8 cellular contexts compared by ENCODE assay signal in genomic region chr1:19208710-19209438, GRCh38. TPM values are rescaled to one million over a fixed set of nuclear protein-coding genes. Genes with fewer than 3 reads are reported as not detected.
DNase-seq lines count a peak whose midpoint lies in the region; ATAC-seq and TF ChIP-seq lines count a peak whose summit lies in the region.

No MANE protein-coding gene starts in this region.

- no peaks in the 10 kb centered on the region for H3K27me3 ChIP-seq in BLaER1

- peaks cover 49% of the 10 kb centered on the region for H3K4me1 ChIP-seq in BLaER1

- peak overlapping the region; percentile 90 for H3K27ac ChIP-seq in BLaER1

- peak overlapping the region; percentile 92 for H3K4me3 Mint-ChIP-seq in natural killer cell treated with Interleukin-12 subunit alpha and Interleukin-12 subunit beta and Interleukin-15 and Interleukin-18, amount 100 ng/mL, for 72 hours

- no peak for ATAC-seq in natural killer cell treated with Interleukin-12 subunit alpha and Interleukin-12 subunit beta and Interleukin-15 and Interleukin-18, amount 100 ng/mL, for 72 hours
- ATAC-seq in GM21619 (IDR thresholded peaks at IDR 0.05; ENCODE audit: unreplicated experiment) = no peak

- H3K9ac ChIP-seq in BLaER1 = peak overlapping the region; percentile 93

- H3K4me1 Mint-ChIP-seq in natural killer cell treated with Interleukin-12 subunit alpha and Interleukin-12 subunit beta and Interleukin-15 and Interleukin-18, amount 100 ng/mL, for 72 hours (ENCODE audit: low read depth in 2 of 2) = peaks cover 46 to 65% of the 10 kb centered on the region in 2 donors

- TF ChIP-seq CTCF in LNCaP clone FGC (IDR thresholded peaks at IDR 0.05; ENCODE audit: control insufficient read depth, extremely low read depth, insufficient read depth) = no peak

- H3K4me3 ChIP-seq in BLaER1 (peak overlapping the region; percentile 95), LNCaP clone FGC (ENCODE audit: low read depth, low read length) (peak overlapping the region; percentile 81)

- DNase-seq in LNCaP clone FGC (ENCODE audit: low read depth) = no peak
- DNase-seq in dermis blood vessel endothelial cell = peak; percentile 28
- DNase-seq in natural killer cell treated with Interleukin-12 subunit alpha and Interleukin-12 subunit beta and Interleukin-15 and Interleukin-18, amount 100 ng/mL, for 72 hours (ENCODE audit: low spot score) = no peak
- no peak for DNase-seq in NK-92 treated with Interleukin-12 subunit alpha and Interleukin-12 subunit beta, amount 100 ng/mL, for 24 hours (lab: John Stamatoyannopoulos, UW)
- DNase-seq in NCI-H187 (lab: John Stamatoyannopoulos, UW) = no peak
- no peak for DNase-seq in C1 segment of cervical spinal cord (lab: John Stamatoyannopoulos, UW)

- H4K20me1 ChIP-seq in BLaER1 = peaks cover 78% of the 10 kb centered on the region

- H3K27me3 Mint-ChIP-seq in natural killer cell treated with Interleukin-12 subunit alpha and Interleukin-12 subunit beta and Interleukin-15 and Interleukin-18, amount 100 ng/mL, for 72 hours = no peaks in the 10 kb centered on the region

- H3K36me3 ChIP-seq in BLaER1 = peaks cover 14% of the 10 kb centered on the region; the same call in 1 of the 2 replicates

- H3K36me3 Mint-ChIP-seq in natural killer cell treated with Interleukin-12 subunit alpha and Interleukin-12 subunit beta and Interleukin-15 and Interleukin-18, amount 100 ng/mL, for 72 hours = peaks cover 8% of the 10 kb centered on the region

- peak overlapping the region; percentile 96 to 99 for H3K27ac Mint-ChIP-seq in natural killer cell treated with Interleukin-12 subunit alpha and Interleukin-12 subunit beta and Interleukin-15 and Interleukin-18, amount 100 ng/mL, for 72 hours

- peak overlapping the region; percentile 83 for H3K4me2 ChIP-seq in BLaER1

- H3K9me3 ChIP-seq in BLaER1 = no peaks in the 10 kb centered on the region

- H3K9me3 Mint-ChIP-seq in natural killer cell treated with Interleukin-12 subunit alpha and Interleukin-12 subunit beta and Interleukin-15 and Interleukin-18, amount 100 ng/mL, for 72 hours = no peaks in the 10 kb centered on the region

RNA-seq across cellular contexts. Expression of gene UBR4, which starts 1.2 kb away (rescaled TPM):
- total RNA-seq in dermis blood vessel endothelial cell = 95.1 and 172 TPM in 2 replicates
- total RNA-seq in natural killer cell treated with Interleukin-12 subunit alpha and Interleukin-12 subunit beta and Interleukin-15 and Interleukin-18, amount 100 ng/mL, for 72 hours = 100 to 1,000 TPM; 209 to 275 TPM

RNA-seq across cellular contexts. Expression of gene EMC1, which starts 42.5 kb away (rescaled TPM):
- 51.6 and 83.9 TPM in 2 replicates for total RNA-seq in dermis blood vessel endothelial cell
- 10 to 100 TPM; 54.2 to 85.7 TPM for total RNA-seq in natural killer cell treated with Interleukin-12 subunit alpha and Interleukin-12 subunit beta and Interleukin-15 and Interleukin-18, amount 100 ng/mL, for 72 hours

RNA-seq across cellular contexts. Expression of gene MRTO4, which starts 42.7 kb away (rescaled TPM):
- total RNA-seq in dermis blood vessel endothelial cell = 23.5 and 29.7 TPM in 2 replicates
- total RNA-seq in natural killer cell treated with Interleukin-12 subunit alpha and Interleukin-12 subunit beta and Interleukin-15 and Interleukin-18, amount 100 ng/mL, for 72 hours = 100 to 1,000 TPM in 1 of 2 donors, 10 to 100 TPM in 1; 65.5 to 139 TPM
